Comparison of ENCODE assay signal across 32 cellular contexts in the genomic region with DNA sequence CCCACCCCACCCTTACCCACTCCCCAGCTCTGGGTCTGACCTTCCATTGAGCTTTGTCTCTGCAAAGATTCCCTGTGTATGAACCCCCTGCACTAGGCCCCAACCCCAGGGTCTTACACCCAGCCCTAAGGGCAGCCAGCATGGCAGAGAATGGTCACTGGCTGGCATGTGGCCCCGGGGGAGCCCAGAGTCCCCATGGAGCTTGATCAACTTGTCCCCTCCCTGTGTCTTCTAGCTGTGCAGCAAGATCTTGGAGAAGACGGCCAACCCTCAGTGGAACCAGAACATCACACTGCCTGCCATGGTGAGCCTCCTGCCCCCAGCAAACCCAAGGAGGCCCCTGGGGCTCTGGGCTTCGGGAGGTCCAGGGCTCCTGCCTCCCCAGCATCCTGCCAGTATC.
"Had no signal": no experiment of that assay in that cellular context is flagged by ENCODE, and none has a peak within 500 bp of the region (broad histone marks: within the 10 kb centered on the region; RNA-seq: fewer than 3 reads in every experiment).

No MANE protein-coding gene starts in this region.

- H3K4me3 Mint-ChIP-seq: activated CD4-positive, alpha-beta memory T cell treated with anti-CD3 and anti-CD28 coated beads, Interleukin-2, amount 10 ng/mL, durations not matched to agents 7 days and 5 days; activated CD8-positive, alpha-beta memory T cell treated with anti-CD3 and anti-CD28 coated beads, Interleukin-2, amount 10 ng/mL, durations not matched to agents 7 days and 5 days; activated naive CD4-positive, alpha-beta T cell treated with anti-CD3 and anti-CD28 coated beads, Interleukin-2, amount 50 U/mL, for 24 hours; activated naive CD8-positive, alpha-beta T cell treated with anti-CD3 and anti-CD28 coated beads, Interleukin-2, amount 10 ng/mL, durations not matched to agents 7 days and 5 days had no signal

- H3K4me1 ChIP-seq: ascending aorta, breast epithelium had no signal

- H3K4me1 Mint-ChIP-seq: activated naive CD4-positive, alpha-beta T cell treated with anti-CD3 and anti-CD28 coated beads, Interleukin-2, amount 50 U/mL, for 24 hours had no signal

- DNase-seq: activated CD4-positive, alpha-beta memory T cell treated with anti-CD3 and anti-CD28 coated beads, Interleukin-2, amount 10 ng/mL, durations not matched to agents 7 days and 5 days; activated CD4-positive, alpha-beta T cell treated with anti-CD3 and anti-CD28 coated beads for 1 hour; activated CD4-positive, alpha-beta T cell treated with anti-CD3 and anti-CD28 coated beads for 48 hours; activated CD4-positive, CD25-positive, alpha-beta regulatory T cell; activated CD8-positive, alpha-beta memory T cell treated with anti-CD3 and anti-CD28 coated beads for 24 hours; activated CD8-positive, alpha-beta memory T cell treated with anti-CD3 and anti-CD28 coated beads, Interleukin-2, amount 10 ng/mL, durations not matched to agents 7 days and 5 days; activated CD8-positive, alpha-beta memory T cell treated with anti-CD3 and anti-CD28 coated beads, Interleukin-2, amount 50 U/mL, for 48 hours; activated gamma-delta T cell; activated naive CD4-positive, alpha-beta T cell treated with Interleukin-2 at 50 U/mL for 16 hours; activated naive CD8-positive, alpha-beta T cell treated with anti-CD3 and anti-CD28 coated beads, Interleukin-2, amount 10 ng/mL, durations not matched to agents 7 days and 5 days; activated T-cell treated with anti-CD3 and anti-CD28 coated beads, Interleukin-2, amount 50 U/mL, for 48 hours; amygdala; NCI-H1092 treated with DMSO at 0.1 percent for 48 hours; NCI-H1417; NCI-H146; NCI-H187; NCI-H2029 treated with DMSO at 0.1 percent for 48 hours; NCI-H510A; NCI-H526; NCI-H748 treated with DMSO at 0.1 percent for 48 hours; PC-9; Right ventricle myocardium superior; SW 1271; T-helper 1 cell; T-helper 2 cell; T-helper 9 cell had no signal

- H3K27me3 ChIP-seq: ascending aorta had no signal

- H3K27ac Mint-ChIP-seq: activated CD4-positive, alpha-beta memory T cell treated with anti-CD3 and anti-CD28 coated beads, Interleukin-2, amount 10 ng/mL, durations not matched to agents 7 days and 5 days; activated CD8-positive, alpha-beta memory T cell treated with anti-CD3 and anti-CD28 coated beads, Interleukin-2, amount 10 ng/mL, durations not matched to agents 7 days and 5 days; activated naive CD4-positive, alpha-beta T cell treated with anti-CD3 and anti-CD28 coated beads, Interleukin-2, amount 50 U/mL, for 24 hours; activated naive CD8-positive, alpha-beta T cell treated with anti-CD3 and anti-CD28 coated beads, Interleukin-2, amount 10 ng/mL, durations not matched to agents 7 days and 5 days had no signal

- ATAC-seq: activated CD8-positive, alpha-beta memory T cell treated with anti-CD3 and anti-CD28 coated beads, Interleukin-2, amount 10 ng/mL, durations not matched to agents 7 days and 5 days; K562 had no signal

- H3K9me3 ChIP-seq: ascending aorta, breast epithelium had no signal

- H3K4me3 ChIP-seq: ascending aorta, breast epithelium, K562, PC-9 had no signal

- H3K9me3 Mint-ChIP-seq: activated CD4-positive, alpha-beta memory T cell treated with anti-CD3 and anti-CD28 coated beads, Interleukin-2, amount 10 ng/mL, durations not matched to agents 7 days and 5 days; activated naive CD4-positive, alpha-beta T cell treated with anti-CD3 and anti-CD28 coated beads, Interleukin-2, amount 50 U/mL, for 24 hours; activated naive CD8-positive, alpha-beta T cell treated with anti-CD3 and anti-CD28 coated beads, Interleukin-2, amount 10 ng/mL, durations not matched to agents 7 days and 5 days had no signal

- H3K36me3 Mint-ChIP-seq: activated CD8-positive, alpha-beta memory T cell treated with anti-CD3 and anti-CD28 coated beads, Interleukin-2, amount 10 ng/mL, durations not matched to agents 7 days and 5 days; activated naive CD4-positive, alpha-beta T cell treated with anti-CD3 and anti-CD28 coated beads, Interleukin-2, amount 50 U/mL, for 24 hours; activated naive CD8-positive, alpha-beta T cell treated with anti-CD3 and anti-CD28 coated beads, Interleukin-2, amount 10 ng/mL, durations not matched to agents 7 days and 5 days had no signal

- H3K36me3 ChIP-seq: ascending aorta, breast epithelium had no signal

- H3K27ac ChIP-seq: ascending aorta, breast epithelium, PC-9, RWPE1, VCaP had no signal
